Comparison of ENCODE assay signal across 1 cellular context in genomic region chr13:98234348-98234747, GRCh38.
TF ChIP-seq lines count a peak whose summit lies in the region.

No MANE protein-coding gene starts in this region.

TF ChIP-seq in HepG2, 621 proteins besides CTCF, POLR2A, EP300 and RAD21:
- TF ChIP-seq SNAI1 (CRISPR knock-in tag; IDR thresholded peaks at IDR 0.05; ENCODE audit: borderline replicate concordance): no peak
- no peak for TF ChIP-seq NR3C1 (CRISPR knock-in tag; IDR thresholded peaks at IDR 0.05)
- TF ChIP-seq ZNF232 (CRISPR knock-in tag; IDR thresholded peaks at IDR 0.05; ENCODE audit: borderline replicate concordance): no peak
- no peak for TF ChIP-seq ZNF251 (CRISPR knock-in tag; IDR thresholded peaks at IDR 0.05)
- no peak for TF ChIP-seq U2AF2 (IDR thresholded peaks at IDR 0.05; ENCODE audit: low read depth, low read length)
- TF ChIP-seq HNRNPUL1 (IDR thresholded peaks at IDR 0.05; ENCODE audit: low read depth, low read length): no peak
- TF ChIP-seq ZIK1 (CRISPR knock-in tag; IDR thresholded peaks at IDR 0.05; ENCODE audit: borderline replicate concordance, low read depth): no peak
- no peak for TF ChIP-seq ARID5B (CRISPR knock-in tag; IDR thresholded peaks at IDR 0.05)
- TF ChIP-seq ZNF512 (CRISPR knock-in tag; IDR thresholded peaks at IDR 0.05): no peak
- TF ChIP-seq ZNF569 (CRISPR knock-in tag; IDR thresholded peaks at IDR 0.05; ENCODE audit: borderline replicate concordance): no peak
- no peak for TF ChIP-seq TP53 (CRISPR knock-in tag; conservative IDR thresholded peaks at IDR 0.05)
- no peak for TF ChIP-seq NFYC (CRISPR knock-in tag; IDR thresholded peaks at IDR 0.05)
- no peak for TF ChIP-seq SNAPC4 (CRISPR knock-in tag; IDR thresholded peaks at IDR 0.05)
- TF ChIP-seq SOX13 (IDR thresholded peaks at IDR 0.05): no peak
- TF ChIP-seq SOX13 (CRISPR knock-in tag; conservative IDR thresholded peaks at IDR 0.05 in 1 of 2, IDR thresholded peaks at IDR 0.05 in 1 of 2): no peak
- TF ChIP-seq ZNF460 (CRISPR knock-in tag; IDR thresholded peaks at IDR 0.05; ENCODE audit: borderline replicate concordance): no peak
- no peak for TF ChIP-seq MLLT10 (CRISPR knock-in tag; IDR thresholded peaks at IDR 0.05)
- TF ChIP-seq GZF1 (CRISPR knock-in tag; IDR thresholded peaks at IDR 0.05): no peak
- TF ChIP-seq KMT2A (CRISPR knock-in tag; IDR thresholded peaks at IDR 0.05): no peak
- no peak for TF ChIP-seq ZNF530 (CRISPR knock-in tag; IDR thresholded peaks at IDR 0.05; ENCODE audit: low read depth)
- TF ChIP-seq ZNF44 (CRISPR knock-in tag; IDR thresholded peaks at IDR 0.05): no peak
TF ChIP-seq in HepG2: peak in this region for 0.
